ENCODE assay signal across 8 cellular contexts in genomic region chr1:157878059-157878458, GRCh38. TPM values are rescaled to one million over a fixed set of nuclear protein-coding genes. Genes with fewer than 3 reads are reported as not detected.
DNase-seq lines count a peak whose midpoint lies in the region; ATAC-seq and TF ChIP-seq lines count a peak whose summit lies in the region.

No MANE protein-coding gene starts in this region.

- no peak overlapping the region for H3K27ac ChIP-seq in gastroesophageal sphincter

- H3K27me3 Mint-ChIP-seq in CD14-positive monocyte (ENCODE audit: low read depth in 3 of 3), result peaks cover 1 to 4% (median 3%) of the 10 kb centered on the region in 3 donors
- peaks cover 10% of the 10 kb centered on the region for H3K27me3 Mint-ChIP-seq in activated CD4-positive, alpha-beta T cell treated with anti-CD3 and anti-CD28 coated beads, Interleukin-2, amount 10 ng/mL, durations not matched to agents 7 days and 5 days

- H3K4me3 Mint-ChIP-seq in CD14-positive monocyte, result no peak overlapping the region
- H3K4me3 Mint-ChIP-seq in activated CD4-positive, alpha-beta T cell treated with anti-CD3 and anti-CD28 coated beads, Interleukin-2, amount 10 ng/mL, durations not matched to agents 7 days and 5 days, result no peak overlapping the region

- H3K27ac Mint-ChIP-seq in CD14-positive monocyte, result no peak overlapping the region
- no peak overlapping the region for H3K27ac Mint-ChIP-seq in activated CD4-positive, alpha-beta T cell treated with anti-CD3 and anti-CD28 coated beads, Interleukin-2, amount 10 ng/mL, durations not matched to agents 7 days and 5 days

- peaks cover 13% of the 10 kb centered on the region for H3K4me1 Mint-ChIP-seq in CD14-positive monocyte
- no peaks in the 10 kb centered on the region for H3K4me1 Mint-ChIP-seq in activated CD4-positive, alpha-beta T cell treated with anti-CD3 and anti-CD28 coated beads, Interleukin-2, amount 10 ng/mL, durations not matched to agents 7 days and 5 days

- no peaks in the 10 kb centered on the region for H3K36me3 Mint-ChIP-seq in CD14-positive monocyte
- H3K36me3 Mint-ChIP-seq in activated CD4-positive, alpha-beta T cell treated with anti-CD3 and anti-CD28 coated beads, Interleukin-2, amount 10 ng/mL, durations not matched to agents 7 days and 5 days (ENCODE audit: low read depth), result no peaks in the 10 kb centered on the region

- H3K4me3 ChIP-seq in gastroesophageal sphincter, result no peak overlapping the region

- DNase-seq in CD14-positive monocyte (ENCODE audit: low spot score) (no peak), HK-2 (ENCODE audit: unreplicated experiment) (peak; percentile 4), hepatic stellate cell (ENCODE audit: low spot score) (peak; percentile 2), KG1 (lab: John Stamatoyannopoulos, UW) (no peak)
- no peak for DNase-seq in activated CD4-positive, alpha-beta T cell treated with anti-CD3 and anti-CD28 coated beads, Interleukin-2, amount 10 ng/mL, durations not matched to agents 7 days and 5 days

- H3K36me3 ChIP-seq in gastroesophageal sphincter, result no peaks in the 10 kb centered on the region

- POLR2A ChIA-PET in activated CD4-positive, alpha-beta T cell treated with anti-CD3 and anti-CD28 coated beads, Interleukin-2, amount 10 ng/mL, durations not matched to agents 7 days and 5 days (lab: Charles Lee), result no interaction called here

- intact Hi-C loops in CD14-positive monocyte (cut with micrococcal nuclease), result loop anchor here in 1 of 2 donors (5.0 kb wide), 1 partner anchor 74 kb away; no protein-coding TSS in a partner anchor

- CTCF ChIA-PET in activated CD4-positive, alpha-beta T cell treated with anti-CD3 and anti-CD28 coated beads, Interleukin-2, amount 10 ng/mL, durations not matched to agents 7 days and 5 days (lab: Charles Lee), result no interaction called here

- ATAC-seq in SK-N-SH treated with all-trans-retinoic acid at 6 μM for 48 hours (peak; percentile 95), GM19395 (IDR thresholded peaks at IDR 0.05; ENCODE audit: unreplicated experiment) (no peak), gastroesophageal sphincter (no peak)

- TF ChIP-seq CTCF in CD14-positive monocyte (IDR thresholded peaks at IDR 0.05) (peak; percentile 64), gastroesophageal sphincter (IDR thresholded peaks at IDR 0.05) (peak in 1 of 4 experiments; percentile 15)

- no peak for TF ChIP-seq EP300 in gastroesophageal sphincter (IDR thresholded peaks at IDR 0.05)

- H3K4me1 ChIP-seq in gastroesophageal sphincter, result no peaks in the 10 kb centered on the region

- H3K9me3 Mint-ChIP-seq in CD14-positive monocyte, result peaks cover 0 to 3% (median 0%) of the 10 kb centered on the region in 7 donors
- H3K9me3 Mint-ChIP-seq in activated CD4-positive, alpha-beta T cell treated with anti-CD3 and anti-CD28 coated beads, Interleukin-2, amount 10 ng/mL, durations not matched to agents 7 days and 5 days, result no peaks in the 10 kb centered on the region

- WGBS in gastroesophageal sphincter (ENCODE audit: low coverage in 1 of 2), 2 donors, result 15 to 48% methylated on average over 4 of the region's 4 CpGs

- TF ChIP-seq POLR2A in gastroesophageal sphincter (IDR thresholded peaks at IDR 0.05), result no peak

- no peaks in the 10 kb centered on the region for H3K27me3 ChIP-seq in gastroesophageal sphincter

- H3K9me3 ChIP-seq in gastroesophageal sphincter, result no peaks in the 10 kb centered on the region

TF ChIP-seq in SK-N-SH treated with all-trans-retinoic acid at 6 μM for 48 hours, 23 proteins besides CTCF, POLR2A, EP300 and RAD21:
- TF ChIP-seq TOX (CRISPR knock-in tag; IDR thresholded peaks at IDR 0.05; ENCODE audit: borderline replicate concordance) (no peak), ZNF8 (CRISPR knock-in tag; IDR thresholded peaks at IDR 0.05) (no peak), BACH2 (CRISPR knock-in tag; IDR thresholded peaks at IDR 0.05; ENCODE audit: borderline replicate concordance) (no peak), TSHZ2 (CRISPR knock-in tag; IDR thresholded peaks at IDR 0.05) (no peak), POU6F1 (CRISPR knock-in tag; IDR thresholded peaks at IDR 0.05; ENCODE audit: borderline replicate concordance, low read depth) (no peak), ZNF565 (CRISPR knock-in tag; conservative IDR thresholded peaks at IDR 0.05; ENCODE audit: low read depth) (no peak), ZFP30 (CRISPR knock-in tag; IDR thresholded peaks at IDR 0.05) (no peak), TCF4 (CRISPR knock-in tag; IDR thresholded peaks at IDR 0.05; ENCODE audit: borderline replicate concordance) (no peak), ZFP3 (CRISPR knock-in tag; IDR thresholded peaks at IDR 0.05) (no peak)

RNA-seq across cellular contexts. Expression of gene CD5L, which starts 36.5 kb away (rescaled TPM):
- not detected for polyA plus RNA-seq in CD14-positive monocyte
- total RNA-seq in gastroesophageal sphincter, result under 1 TPM in 1 of 4 donors, not detected in 3; 0.40 TPM
- total RNA-seq in activated CD4-positive, alpha-beta T cell treated with anti-CD3 and anti-CD28 coated beads, Interleukin-2, amount 10 ng/mL, durations not matched to agents 7 days and 5 days, result not detected

RNA-seq across cellular contexts. Expression of gene FCRL1, which starts 58.1 kb away (rescaled TPM):
- polyA plus RNA-seq in CD14-positive monocyte, result under 1 TPM; 0.16 TPM
- 1 to 10 TPM in 1 of 4 donors, not detected in 3; 1.2 TPM for total RNA-seq in gastroesophageal sphincter
- under 1 TPM in 1 of 2 experiments, not detected in 1; 0.22 TPM for total RNA-seq in activated CD4-positive, alpha-beta T cell treated with anti-CD3 and anti-CD28 coated beads, Interleukin-2, amount 10 ng/mL, durations not matched to agents 7 days and 5 days

Comparison
In these comparisons a context has a peak if more than half of its experiments do, and no peak if none do; other contexts are left out.
1. DNase-seq: peak in HK-2 (single experiment) and hepatic stellate cell (single experiment); none in CD14-positive monocyte (single experiment), KG1 (single experiment) and activated CD4-positive, alpha-beta T cell treated with anti-CD3 and anti-CD28 coated beads, Interleukin-2, amount 10 ng/mL, durations not matched to agents 7 days and 5 days (single experiment).